ENCODE assay signal across 1 cellular context in the genomic region with DNA sequence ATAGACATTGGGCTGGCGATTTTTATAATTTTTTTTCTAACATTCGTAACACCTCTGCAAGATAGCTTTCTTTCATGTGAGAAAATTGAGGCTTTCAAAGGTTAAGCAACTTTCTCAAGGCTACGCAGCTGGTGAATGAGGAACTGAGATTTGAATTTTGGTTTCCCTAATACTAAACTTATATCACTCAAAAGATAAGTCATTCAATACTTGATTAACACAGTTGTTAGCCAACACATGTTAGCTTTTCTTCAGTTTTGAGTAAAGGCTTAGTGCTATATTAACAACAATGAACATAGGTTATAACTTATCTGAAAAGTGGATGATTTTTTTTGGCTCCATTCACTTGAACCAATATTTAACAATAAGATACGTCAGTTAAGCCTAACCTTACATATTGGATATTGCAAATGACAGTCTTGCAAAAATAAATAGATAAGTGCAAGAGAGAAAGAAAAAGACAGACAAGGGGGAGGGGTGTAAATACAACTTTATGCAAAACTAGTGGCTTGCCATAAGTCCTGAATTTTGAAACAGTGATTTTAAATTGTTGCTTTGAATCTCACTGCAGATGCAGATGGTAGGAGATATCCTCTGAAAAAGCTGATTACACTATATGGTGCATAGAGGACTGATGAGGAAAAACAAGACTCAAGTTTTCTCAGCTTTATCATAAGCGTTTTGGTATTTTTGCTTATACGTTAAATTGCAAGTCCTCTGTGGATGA.
TF ChIP-seq lines count a peak whose summit lies in the region.

No MANE protein-coding gene starts in this region.

TF ChIP-seq in GM12878, 131 proteins besides CTCF, POLR2A, EP300 and RAD21 (continued from another document):
- TF ChIP-seq RUNX3 (IDR thresholded peaks at IDR 0.05; ENCODE audit: low read length) (peak; percentile 71), MYC (IDR thresholded peaks at IDR 0.05; ENCODE audit: insufficient read depth, insufficient read length, insufficient replicate concordance, low read length, severe bottlenecking) (no peak), TCF3 (IDR thresholded peaks at IDR 0.05; ENCODE audit: borderline replicate concordance, insufficient read depth, low read depth, low read length) (0 out of 2 replicates have a peak, but pooled peaks have one; percentile 69), SPI1 (IDR thresholded peaks at IDR 0.05; ENCODE audit: borderline replicate concordance, insufficient read depth, low read depth, low read length) (peak; percentile 93), EED (IDR thresholded peaks at IDR 0.05; ENCODE audit: low read depth) (no peak), PBX3 (IDR thresholded peaks at IDR 0.05; ENCODE audit: insufficient replicate concordance, low read depth, low read length) (no peak), ELK1 (IDR thresholded peaks at IDR 0.05; ENCODE audit: low read depth, low read length) (no peak), IRF4 (IDR thresholded peaks at IDR 0.05; ENCODE audit: low read depth, low read length) (peak; percentile 73; the same call in 1 of the 2 replicates), RCOR1 (conservative IDR thresholded peaks at IDR 0.05; ENCODE audit: low read depth, low read length) (no peak), POU2F2 (IDR thresholded peaks at IDR 0.05; ENCODE audit: borderline replicate concordance, low read depth, low read length) (peak; percentile 30; the same call in 1 of the 3 replicates), FOXM1 (IDR thresholded peaks at IDR 0.05; ENCODE audit: low read depth, low read length) (0 out of 2 replicates have a peak, but pooled peaks have one; percentile 30)
TF ChIP-seq in GM12878: peak in this region for 18.
